8 cellular contexts compared by ENCODE assay signal in the genomic region with DNA sequence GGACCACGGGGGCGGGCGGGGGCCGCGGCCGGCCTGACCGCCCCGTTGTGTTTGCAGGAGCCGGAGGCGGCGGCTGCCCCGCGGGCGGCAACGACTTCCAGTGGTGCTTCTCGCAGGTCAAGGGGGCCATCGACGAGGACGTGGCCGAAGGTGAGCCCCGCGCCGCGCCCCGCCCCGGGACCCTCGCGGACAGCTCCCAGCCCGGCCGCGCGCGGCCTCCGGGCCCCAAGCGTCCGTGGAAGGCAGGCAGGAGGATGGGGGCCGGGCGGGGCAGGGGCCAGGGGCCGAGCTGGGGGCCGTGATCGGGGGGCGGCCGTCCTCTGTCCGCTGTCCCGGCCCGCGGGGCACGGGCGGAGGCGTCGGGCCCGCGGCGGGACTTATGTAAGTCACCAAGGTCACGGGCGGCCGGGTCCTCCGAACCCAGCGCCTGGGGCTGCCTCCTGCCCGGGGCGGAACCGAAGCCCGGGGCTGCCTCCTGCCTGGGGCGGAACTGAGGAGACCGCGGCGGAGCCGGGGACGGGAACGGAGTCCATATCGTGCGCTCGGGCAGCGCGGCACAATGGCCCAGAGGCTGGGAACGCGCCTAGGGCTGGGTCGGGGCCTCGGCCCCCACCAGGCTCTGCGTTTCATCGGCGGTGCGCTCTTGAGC. TPM values are rescaled to one million over a fixed set of nuclear protein-coding genes. Genes with fewer than 3 reads are reported as not detected.
DNase-seq lines count a peak whose midpoint lies in the region; ATAC-seq and TF ChIP-seq lines count a peak whose summit lies in the region.

No MANE protein-coding gene starts in this region.

- no peak for TF ChIP-seq CTCF in epithelial cell of proximal tubule (conservative IDR thresholded peaks at IDR 0.05; ENCODE audit: low read depth, low read length)
- TF ChIP-seq CTCF in transverse colon (IDR thresholded peaks at IDR 0.05) = no peak

- in situ Hi-C loops in transverse colon (cut with MboI; ENCODE audit: low pct_ligation_motif_present in 1 of 4, low pct_unique_long_range_greater_than_20kb in 1 of 4, low sequenced_read_pairs in 3 of 4) = no loop called here

- CTCF ChIA-PET in activated CD4-positive, alpha-beta memory T cell treated with anti-CD3 and anti-CD28 coated beads for 36 hours (lab: Charles Lee) = interaction anchor here (1.8 to 3.1 kb wide), 3 partner anchors 16 to 122 kb away, joined by 6 to 20 read pairs (median 15); no protein-coding TSS in a partner anchor

- H3K27ac Mint-ChIP-seq in activated CD4-positive, alpha-beta memory T cell treated with anti-CD3 and anti-CD28 coated beads for 36 hours = peak overlapping the region; percentile 92

- TF ChIP-seq EP300 in transverse colon (IDR thresholded peaks at IDR 0.05; ENCODE audit: low read depth) = no peak

- peaks cover 48% of the 10 kb centered on the region for H3K4me1 Mint-ChIP-seq in activated CD4-positive, alpha-beta memory T cell treated with anti-CD3 and anti-CD28 coated beads for 36 hours (ENCODE audit: low read depth)

- H3K9me3 Mint-ChIP-seq in activated CD4-positive, alpha-beta memory T cell treated with anti-CD3 and anti-CD28 coated beads for 36 hours = no peaks in the 10 kb centered on the region

- H3K4me3 ChIP-seq in epithelial cell of proximal tubule (ENCODE audit: low read depth, low read length) = peak overlapping the region; percentile 90
- H3K4me3 ChIP-seq in mucosa of rectum (ENCODE audit: low read length in 2 of 2) = peak overlapping the region; percentile 72 to 85
- peak overlapping the region; percentile 86 to 99 (median 94) for H3K4me3 ChIP-seq in transverse colon

- peaks cover 5 to 10% of the 10 kb centered on the region in 2 donors for H3K27me3 ChIP-seq in mucosa of rectum (ENCODE audit: control insufficient read depth in 2 of 2, insufficient read depth in 2 of 2, low read length in 2 of 2)
- peaks cover 30% of the 10 kb centered on the region for H3K27me3 ChIP-seq in transverse colon

- intact Hi-C loops in activated CD4-positive, alpha-beta memory T cell treated with anti-CD3 and anti-CD28 coated beads for 36 hours (cut with micrococcal nuclease) = loop anchor here (2.0 to 10.0 kb wide), 4 partner anchors 256 to 1787 kb away; partner anchors contain the start of genes C10orf143, INPP5A and LRRC27
- intact Hi-C loops in transverse colon (cut with DNase I; ENCODE audit: low total_unique reads) = no loop called here

- peaks cover 19 to 26% of the 10 kb centered on the region in 2 donors for H3K4me1 ChIP-seq in mucosa of rectum (ENCODE audit: control insufficient read depth in 2 of 2, insufficient read depth in 2 of 2, low read length in 2 of 2)
- peaks cover 18 to 53% (median 33%) of the 10 kb centered on the region in 4 donors for H3K4me1 ChIP-seq in transverse colon

- POLR2A ChIA-PET in activated CD4-positive, alpha-beta memory T cell treated with anti-CD3 and anti-CD28 coated beads for 36 hours (lab: Charles Lee) = interaction anchor here (1.2 to 1.6 kb wide), 4 partner anchors 15 to 80 kb away, joined by 3 to 8 read pairs (median 5); partner anchors contain the start of gene BNIP3

- peak; percentile 63 for TF ChIP-seq POLR2A in transverse colon (IDR thresholded peaks at IDR 0.05)

- H3K4me3 Mint-ChIP-seq in activated CD4-positive, alpha-beta memory T cell treated with anti-CD3 and anti-CD28 coated beads for 36 hours = peak overlapping the region; percentile 86

- H3K36me3 ChIP-seq in mucosa of rectum (ENCODE audit: control insufficient read depth in 2 of 2, insufficient read depth in 2 of 2, low read length in 2 of 2) = peaks cover 2 to 10% of the 10 kb centered on the region in 2 donors
- H3K36me3 ChIP-seq in transverse colon = no peaks in the 10 kb centered on the region

- H3K27ac ChIP-seq in mucosa of rectum (ENCODE audit: low read depth in 2 of 2, low read length in 2 of 2) = peak overlapping the region; percentile 87 to 91
- H3K27ac ChIP-seq in transverse colon = peak overlapping the region; percentile 91 to 100 (median 98)

- peak overlapping the region; percentile 86 to 88 for H3K9ac ChIP-seq in mucosa of rectum (ENCODE audit: low read depth in 1 of 2, low read length in 2 of 2)

- ATAC-seq in GM21528 (IDR thresholded peaks at IDR 0.05; ENCODE audit: low FRiP score, unreplicated experiment) = peak; percentile 30

- DNase-seq in EL (peak; percentile 34), HuH-7.5 (ENCODE audit: low spot score) (peak; percentile 33), epithelial cell of proximal tubule (ENCODE audit: low read depth) (no peak), transverse colon (peak; percentile 70), NCI-H226 (no peak)
- peak; percentile 61 for DNase-seq in activated CD4-positive, alpha-beta memory T cell treated with anti-CD3 and anti-CD28 coated beads for 36 hours

- H3K36me3 Mint-ChIP-seq in activated CD4-positive, alpha-beta memory T cell treated with anti-CD3 and anti-CD28 coated beads for 36 hours = peaks cover 11% of the 10 kb centered on the region

- 1% methylated on average over 30 of the region's 83 CpGs; no CpG with 5 or more reads in 1 of the 2 donors for whole genome bisulfite sequencing in transverse colon (ENCODE audit: low coverage in 1 of 2), 2 donors

- H3K9me3 ChIP-seq in mucosa of rectum (ENCODE audit: control insufficient read depth in 2 of 2, low read length in 2 of 2) (no peaks in the 10 kb centered on the region), transverse colon (no peaks in the 10 kb centered on the region)

- peaks cover 7% of the 10 kb centered on the region for H3K27me3 Mint-ChIP-seq in activated CD4-positive, alpha-beta memory T cell treated with anti-CD3 and anti-CD28 coated beads for 36 hours

RNA-seq across cellular contexts. Expression of gene PPP2R2D, which starts 0.5 kb away (rescaled TPM):
- total RNA-seq in activated CD4-positive, alpha-beta memory T cell treated with anti-CD3 and anti-CD28 coated beads for 36 hours = 10 to 100 TPM; 31.9 to 32.3 TPM
- 28.6 and 33.2 TPM in 2 replicates for total RNA-seq in epithelial cell of proximal tubule
- 10 to 100 TPM; 39.2 to 79.0 (median 52.9) TPM for total RNA-seq in transverse colon

Comparison
In these comparisons a context has a peak if more than half of its experiments do, and no peak if none do; other contexts are left out.
1. DNase-seq: peak in EL (single experiment), HuH-7.5 (single experiment), activated CD4-positive, alpha-beta memory T cell treated with anti-CD3 and anti-CD28 coated beads for 36 hours (single experiment) and transverse colon (single experiment); none in epithelial cell of proximal tubule (single experiment) and NCI-H226 (single experiment).
2. Peak in every context shown above with its lines, with median percentiles within 50 percentile points of each other: H3K4me3 ChIP-seq.